In genomic region chr21:32256873-32257620, GRCh38 we compare ENCODE assay signal across 9 cellular contexts. TPM values are rescaled to one million over a fixed set of nuclear protein-coding genes. Genes with fewer than 3 reads are reported as not detected.
DNase-seq lines count a peak whose midpoint lies in the region; ATAC-seq, FAIRE-seq and TF ChIP-seq lines count a peak whose summit lies in the region.
"Had no signal": no experiment of that assay in that cellular context is flagged by ENCODE, and none has a peak within 500 bp of the region (broad histone marks: within the 10 kb centered on the region; RNA-seq: fewer than 3 reads in every experiment).

No MANE protein-coding gene starts in this region.

- no peak for TF ChIP-seq CTCF in right lobe of liver (IDR thresholded peaks at IDR 0.05)
- TF ChIP-seq CTCF in HepG2 (CRISPR knock-in tag; IDR thresholded peaks at IDR 0.05), result no peak
- no peak for TF ChIP-seq CTCF in brain (conservative IDR thresholded peaks at IDR 0.05)
- no peak for TF ChIP-seq CTCF in type B pancreatic cell (conservative IDR thresholded peaks at IDR 0.05)

- H3K27ac ChIP-seq in right lobe of liver (no peak overlapping the region), HepG2 (ENCODE audit: extremely low read length, insufficient read depth, low read length) (no peak overlapping the region)
- H3K27ac ChIP-seq: BLaER1 treated with 17β-estradiol and CSF1 and Interleukin-3, amounts not matched to agents 10 nM and 100 nM had no signal

- H3K4me2 ChIP-seq in HepG2 (ENCODE audit: low read depth, low read length), result no peak overlapping the region
- H3K4me2 ChIP-seq: BLaER1 treated with 17β-estradiol and CSF1 and Interleukin-3, amounts not matched to agents 10 nM and 100 nM had no signal

- no peaks in the 10 kb centered on the region for H3K9me3 Mint-ChIP-seq in brain
- H3K9me3 Mint-ChIP-seq in type B pancreatic cell, result no peaks in the 10 kb centered on the region

- TF ChIP-seq EP300 in HepG2 (IDR thresholded peaks at IDR 0.05; ENCODE audit: low read depth in 2 of 2, low read length in 2 of 2) (no peak), HepG2 (CRISPR knock-in tag; IDR thresholded peaks at IDR 0.05; ENCODE audit: borderline replicate concordance) (no peak)

- intact Hi-C loops in right lobe of liver (cut with DNase I) (loop anchor here (5.0 to 10.0 kb wide), 3 partner anchors 392 to 472 kb away; no protein-coding TSS in a partner anchor), HepG2 (cut with micrococcal nuclease; ENCODE audit: unreplicated experiment) (no loop called here)

- no peak overlapping the region for H2AFZ ChIP-seq in HepG2 (ENCODE audit: low read length)

- DNase-seq in right lobe of liver (peak in 2 of 3 donors; percentile 54 to 58), HepG2 (ENCODE audit: low spot score) (no peak), left lobe of liver (ENCODE audit: low spot score) (peak; percentile 50), type B pancreatic cell (ENCODE audit: extremely low spot score, unreplicated experiment) (no peak), NAMALWA (ENCODE audit: low spot score) (no peak)
- DNase-seq in activated naive CD4-positive, alpha-beta T cell (lab: John Stamatoyannopoulos, UW), result no peak

- BruUV-seq in HepG2 (replicated peaks; lab: Mats Ljungman, UMichigan), result no TSS peak

- 19% methylated on average over 9 of the region's 9 CpGs for WGBS in right lobe of liver (ENCODE audit: insufficient coverage, low coverage, low lambda C conversion rate, missing lambda C conversion rate)
- 16% methylated on average over 9 of the region's 9 CpGs for WGBS in HepG2 (ENCODE audit: low lambda C conversion rate)

- H3K4me1 ChIP-seq in right lobe of liver (no peaks in the 10 kb centered on the region), HepG2 (ENCODE audit: insufficient read depth, low read length) (no peaks in the 10 kb centered on the region)

- no peak for FAIRE-seq in HepG2 (lab: Jason Lieb, UNC)

- no peak overlapping the region for H3K4me3 ChIP-seq in right lobe of liver
- H3K4me3 ChIP-seq in HepG2 (replicated peaks in 1 of 3; ENCODE audit: insufficient read depth in 1 of 3, low read depth in 2 of 3, low read length in 3 of 3), result no peak overlapping the region
- H3K4me3 ChIP-seq: BLaER1 treated with 17β-estradiol and CSF1 and Interleukin-3, amounts not matched to agents 10 nM and 100 nM had no signal

- H3K36me3 Mint-ChIP-seq in brain (no peaks in the 10 kb centered on the region), type B pancreatic cell (no peaks in the 10 kb centered on the region)

- TF ChIP-seq RAD21 in HepG2 (CRISPR knock-in tag; IDR thresholded peaks at IDR 0.05), result no peak

- no peaks in the 10 kb centered on the region for H3K27me3 ChIP-seq in right lobe of liver
- peaks cover 0 to 24% of the 10 kb centered on the region in 2 experiments; a peak in 4 of 5 replicates for H3K27me3 ChIP-seq in HepG2 (ENCODE audit: control insufficient read depth in 1 of 2, insufficient read depth in 2 of 2, low read length in 2 of 2)
- H3K27me3 ChIP-seq: BLaER1 treated with 17β-estradiol and CSF1 and Interleukin-3, amounts not matched to agents 10 nM and 100 nM had no signal

- no peaks in the 10 kb centered on the region for H3K36me3 ChIP-seq in right lobe of liver
- no peaks in the 10 kb centered on the region for H3K36me3 ChIP-seq in HepG2 (replicated peaks in 1 of 2; ENCODE audit: control insufficient read depth in 1 of 2, insufficient read depth in 2 of 2, low read length in 2 of 2)
- H3K36me3 ChIP-seq: BLaER1 treated with 17β-estradiol and CSF1 and Interleukin-3, amounts not matched to agents 10 nM and 100 nM had no signal

- peaks cover 6% of the 10 kb centered on the region for H3K27me3 Mint-ChIP-seq in brain
- H3K27me3 Mint-ChIP-seq in type B pancreatic cell, result peaks cover 3% of the 10 kb centered on the region

- H3K4me1 Mint-ChIP-seq in brain (peaks cover 34% of the 10 kb centered on the region), type B pancreatic cell (ENCODE audit: unreplicated experiment) (peaks cover 28% of the 10 kb centered on the region)

- no peaks in the 10 kb centered on the region for H3K79me2 ChIP-seq in HepG2 (ENCODE audit: insufficient read depth, low read length)

- TF ChIP-seq POLR2A in right lobe of liver (IDR thresholded peaks at IDR 0.05) (no peak), HepG2 (IDR thresholded peaks at IDR 0.05; ENCODE audit: insufficient read depth in 1 of 2, low read depth in 2 of 2, low read length in 2 of 2) (no peak)

- H3K9me3 ChIP-seq in right lobe of liver, result no peaks in the 10 kb centered on the region
- no peaks in the 10 kb centered on the region for H3K9me3 ChIP-seq in HepG2 (ENCODE audit: low read length)
- H3K9me3 ChIP-seq: BLaER1 treated with 17β-estradiol and CSF1 and Interleukin-3, amounts not matched to agents 10 nM and 100 nM had no signal

- no peak overlapping the region for H3K9ac ChIP-seq in HepG2 (ENCODE audit: insufficient read depth, low read depth, low read length)
- H3K9ac ChIP-seq: BLaER1 treated with 17β-estradiol and CSF1 and Interleukin-3, amounts not matched to agents 10 nM and 100 nM had no signal

- peak overlapping the region; percentile 23 to 73 (median 57) for H3K4me3 Mint-ChIP-seq in brain
- H3K4me3 Mint-ChIP-seq in type B pancreatic cell, result peak overlapping the region; percentile 41

- in situ Hi-C loops in HepG2 (cut with HindIII; ENCODE audit: extremely low pct_ligation_motif_present, low pct_unique_long_range_greater_than_20kb), result loop anchor here (10.0 to 25.0 kb wide), 2 partner anchors 270 to 482 kb away; no protein-coding TSS in a partner anchor

- peak; percentile 45 to 71 (median 68) for ATAC-seq in right lobe of liver
- ATAC-seq in HepG2, result no peak
- peak; percentile 58 for ATAC-seq in left lobe of liver
- no peak for ATAC-seq in HG03159 (IDR thresholded peaks at IDR 0.05; ENCODE audit: unreplicated experiment)

- H4K20me1 ChIP-seq in HepG2 (ENCODE audit: insufficient read depth, low read length), result no peaks in the 10 kb centered on the region
- H4K20me1 ChIP-seq: BLaER1 treated with 17β-estradiol and CSF1 and Interleukin-3, amounts not matched to agents 10 nM and 100 nM had no signal

- CTCF ChIA-PET in HepG2 (lab: Yijun Ruan, JAX; ENCODE audit: low intra/inter-chr PET ratio, low total read pairs), result interaction anchor here (1.5 to 2.3 kb wide), 2 partner anchors 391 to 471 kb away, joined by 19 to 35 read pairs; no protein-coding TSS in a partner anchor

- H3K27ac Mint-ChIP-seq in brain (peak overlapping the region; percentile 91 to 96 (median 92)), type B pancreatic cell (no peak overlapping the region)

- POLR2A ChIA-PET in HepG2 (lab: Yijun Ruan, JAX), result interaction anchor here (1.2 kb wide), 1 partner anchor 391 kb away, joined by 3 read pairs; no protein-coding TSS in a partner anchor

RNA-seq across cellular contexts. Expression of gene MIS18A, which starts 21.8 kb away (rescaled TPM):
- 1 to 10 TPM; 1.2 to 5.1 (median 2.4) TPM for total RNA-seq in right lobe of liver
- total RNA-seq in HepG2 (2016; rRNA removed; fragmentation: Illumina TruSeq; extraction: Trizol), result 41.4 and 58.3 TPM in 2 replicates
- total RNA-seq in HepG2 (2016; cell fraction: cytosol; rRNA removed; fragmentation: Illumina TruSeq; extraction: Trizol; ENCODE audit: low read depth), result 7.4 and 7.8 TPM in 2 replicates
- 40.8 and 61.3 TPM in 2 replicates for total RNA-seq in HepG2 (2016; cell fraction: insoluble cytoplasmic fraction; rRNA removed; fragmentation: Illumina TruSeq; extraction: Trizol)
- 19.3 and 20.0 TPM in 2 replicates for total RNA-seq in HepG2 (2016; cell fraction: membrane; rRNA removed; fragmentation: Illumina TruSeq; extraction: Trizol)
- total RNA-seq in HepG2 (2016; cell fraction: nucleus; rRNA removed; fragmentation: Illumina TruSeq; extraction: Trizol), result 14.1 and 15.8 TPM in 2 replicates
- polyA plus RNA-seq in HepG2 (2011; rRNA removed), result 5.8 and 11.2 TPM in 2 replicates
- polyA plus RNA-seq in HepG2 (2011; cell fraction: cytosol; rRNA removed), result 8.6 and 12.2 TPM in 2 replicates
- 2.3 and 2.5 TPM in 2 replicates for polyA plus RNA-seq in HepG2 (2011; cell fraction: nucleus; rRNA removed)
- polyA plus RNA-seq in HepG2 (2012), result 7.5 and 12.7 TPM in 2 replicates
- 7.4 and 7.6 TPM in 2 replicates for polyA plus RNA-seq in HepG2 (2016; cell fraction: cytosol; fragmentation: Illumina TruSeq; extraction: Trizol; ENCODE audit: low read depth)
- polyA plus RNA-seq in HepG2 (2016; cell fraction: insoluble cytoplasmic fraction; fragmentation: Illumina TruSeq; extraction: Trizol; ENCODE audit: low read depth), result 70.0 and 79.3 TPM in 2 replicates
- polyA plus RNA-seq in HepG2 (2016; cell fraction: membrane; fragmentation: Illumina TruSeq; extraction: Trizol; ENCODE audit: low read depth), result 16.0 and 16.2 TPM in 2 replicates
- 29.4 and 31.6 TPM in 2 replicates for polyA plus RNA-seq in HepG2 (2016; cell fraction: nucleus; fragmentation: Illumina TruSeq; extraction: Trizol; ENCODE audit: insufficient read depth, low read depth)
- polyA minus RNA-seq in HepG2 (2011; rRNA and poly(A)+ RNA removed; ENCODE audit: low replicate concordance), result 2.9 and 4.2 TPM in 2 replicates
- 3.0 and 4.8 TPM in 2 replicates for polyA minus RNA-seq in HepG2 (2011; cell fraction: cytosol; rRNA and poly(A)+ RNA removed)
- polyA minus RNA-seq in HepG2 (2011; cell fraction: nucleus; rRNA and poly(A)+ RNA removed), result 2.1 and 4.4 TPM in 2 replicates
- polyA plus RNA-seq in brain (ENCODE audit: insufficient read depth, low read depth, low replicate concordance), result 12.7 TPM
- 2.4 TPM for total RNA-seq in left lobe of liver
- total RNA-seq in type B pancreatic cell (ENCODE audit: low replicate concordance), result 18.1 and 31.9 TPM in 2 replicates

RNA-seq across cellular contexts. Expression of gene MRAP, which starts 41.6 kb away (rescaled TPM):
- 1 to 10 TPM in 3 of 6 experiments, under 1 TPM in 2, not detected in 1; 0.37 to 3.0 (median 1.7) TPM for total RNA-seq in right lobe of liver
- 0.88 and 1.2 TPM in 2 replicates for total RNA-seq in HepG2 (2016; rRNA removed; fragmentation: Illumina TruSeq; extraction: Trizol)
- 0.62 and 1.0 TPM in 2 replicates for total RNA-seq in HepG2 (2016; cell fraction: cytosol; rRNA removed; fragmentation: Illumina TruSeq; extraction: Trizol; ENCODE audit: low read depth)
- total RNA-seq in HepG2 (2016; cell fraction: insoluble cytoplasmic fraction; rRNA removed; fragmentation: Illumina TruSeq; extraction: Trizol), result 1.5 and 1.9 TPM in 2 replicates
- 0.65 and 1.1 TPM in 2 replicates for total RNA-seq in HepG2 (2016; cell fraction: membrane; rRNA removed; fragmentation: Illumina TruSeq; extraction: Trizol)
- 0.85 and 1.5 TPM in 2 replicates for total RNA-seq in HepG2 (2016; cell fraction: nucleus; rRNA removed; fragmentation: Illumina TruSeq; extraction: Trizol)
- polyA plus RNA-seq in HepG2 (2011; rRNA removed), result 0.46 and 0.57 TPM in 2 replicates
- polyA plus RNA-seq in HepG2 (2011; cell fraction: cytosol; rRNA removed), result 0.27 and 0.59 TPM in 2 replicates
- 0.21 and 0.39 TPM in 2 replicates for polyA plus RNA-seq in HepG2 (2011; cell fraction: nucleus; rRNA removed)
- polyA plus RNA-seq in HepG2 (2012), result not detected in 2 replicates
- 0.73 and 1.00 TPM in 2 replicates for polyA plus RNA-seq in HepG2 (2016; cell fraction: cytosol; fragmentation: Illumina TruSeq; extraction: Trizol; ENCODE audit: low read depth)
- 1.3 and 1.7 TPM in 2 replicates for polyA plus RNA-seq in HepG2 (2016; cell fraction: insoluble cytoplasmic fraction; fragmentation: Illumina TruSeq; extraction: Trizol; ENCODE audit: low read depth)
- polyA plus RNA-seq in HepG2 (2016; cell fraction: membrane; fragmentation: Illumina TruSeq; extraction: Trizol; ENCODE audit: low read depth), result 0.56 and 0.84 TPM in 2 replicates
- 1.9 and 2.4 TPM in 2 replicates for polyA plus RNA-seq in HepG2 (2016; cell fraction: nucleus; fragmentation: Illumina TruSeq; extraction: Trizol; ENCODE audit: insufficient read depth, low read depth)
- 1.4 TPM in 1 of 2 replicates, not detected in the other for polyA minus RNA-seq in HepG2 (2011; rRNA and poly(A)+ RNA removed; ENCODE audit: low replicate concordance)
- polyA minus RNA-seq in HepG2 (2011; cell fraction: cytosol; rRNA and poly(A)+ RNA removed), result not detected in 2 replicates
- 0.90 TPM in 1 of 2 replicates, not detected in the other for polyA minus RNA-seq in HepG2 (2011; cell fraction: nucleus; rRNA and poly(A)+ RNA removed)
- polyA plus RNA-seq in brain (ENCODE audit: insufficient read depth, low read depth, low replicate concordance), result 0.92 TPM
- total RNA-seq in left lobe of liver, result 3.4 TPM
- not detected in 2 replicates for total RNA-seq in type B pancreatic cell (ENCODE audit: low replicate concordance)

Comparison
In these comparisons a context has a peak if more than half of its experiments do, and no peak if none do; other contexts are left out.
1. ATAC-seq: peak in right lobe of liver (4 of 4) and left lobe of liver (single experiment); none in HepG2 (single experiment) and HG03159 (single experiment).
2. DNase-seq: peak in right lobe of liver (2 of 3) and left lobe of liver (single experiment); none in HepG2 (single experiment), type B pancreatic cell (single experiment), activated naive CD4-positive, alpha-beta T cell (0 of 4) and NAMALWA (single experiment).